In the genomic region with DNA sequence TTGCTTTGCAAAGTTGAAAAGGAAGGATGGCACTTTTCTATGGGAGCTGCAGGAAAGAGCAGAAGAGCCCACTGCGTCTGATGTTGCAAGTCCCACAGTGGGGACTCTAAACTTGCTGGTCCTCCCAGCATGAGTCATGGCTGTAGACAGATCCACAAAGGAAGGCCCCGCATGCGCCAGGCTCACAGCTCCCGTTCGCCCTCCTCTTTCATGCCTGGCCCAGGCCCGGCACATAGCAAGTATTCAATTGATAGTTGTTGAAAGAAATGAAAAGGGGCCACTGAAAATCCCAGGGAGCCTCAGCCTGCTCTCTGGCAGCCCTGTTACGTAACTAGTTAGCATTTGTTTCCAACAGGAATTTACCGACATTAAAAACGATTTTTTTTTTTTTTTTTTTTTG, we compare ENCODE assay signal across 1 cellular context.
A peak's percentile ranks its signal among the peaks of the same experiment; 100 is the strongest.
TF ChIP-seq lines count a peak whose summit lies in the region.

No MANE protein-coding gene starts in this region.

TF ChIP-seq in H1, 55 proteins besides CTCF, POLR2A, EP300 and RAD21:
- no peak for TF ChIP-seq YY1 (IDR thresholded peaks at IDR 0.05; ENCODE audit: low read depth, low read length)
- TF ChIP-seq, protein P1, sequence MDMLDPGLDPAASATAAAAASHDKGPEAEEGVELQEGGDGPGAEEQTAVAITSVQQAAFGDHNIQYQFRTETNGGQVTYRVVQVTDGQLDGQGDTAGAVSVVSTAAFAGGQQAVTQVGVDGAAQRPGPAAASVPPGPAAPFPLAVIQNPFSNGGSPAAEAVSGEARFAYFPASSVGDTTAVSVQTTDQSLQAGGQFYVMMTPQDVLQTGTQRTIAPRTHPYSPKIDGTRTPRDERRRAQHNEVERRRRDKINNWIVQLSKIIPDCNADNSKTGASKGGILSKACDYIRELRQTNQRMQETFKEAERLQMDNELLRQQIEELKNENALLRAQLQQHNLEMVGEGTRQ (IDR thresholded peaks at IDR 0.05; ENCODE audit: low read length) = no peak
- no peak for TF ChIP-seq ZNF274 (IDR thresholded peaks at IDR 0.05; ENCODE audit: borderline replicate concordance, extremely low read depth, low read length)
- TF ChIP-seq JUND (IDR thresholded peaks at IDR 0.05; ENCODE audit: low read length) = peak; percentile 67
- TF ChIP-seq NANOG (IDR thresholded peaks at IDR 0.05; ENCODE audit: insufficient read depth, low read depth, low read length, poor library complexity, severe bottlenecking) = no peak
- TF ChIP-seq RBBP5 (IDR thresholded peaks at IDR 0.05; ENCODE audit: borderline replicate concordance, low read depth, low read length) = 0 out of 2 replicates have a peak, but pooled peaks have one; percentile 41
- TF ChIP-seq EGR1 (IDR thresholded peaks at IDR 0.05; ENCODE audit: borderline replicate concordance, low read depth, low read length) = no peak
- TF ChIP-seq ASH2L (IDR thresholded peaks at IDR 0.05; ENCODE audit: low read length) = peak; percentile 38
- no peak for TF ChIP-seq RNF2 (IDR thresholded peaks at IDR 0.05; ENCODE audit: borderline replicate concordance, low read depth, low read length, missing control alignments, poor library complexity, severe bottlenecking)
- no peak for TF ChIP-seq RFX5 (IDR thresholded peaks at IDR 0.05; ENCODE audit: borderline replicate concordance, low read depth, low read length)
- no peak for TF ChIP-seq CHD1 (IDR thresholded peaks at IDR 0.05; ENCODE audit: low read depth, low read length)
- peak; percentile 83 for TF ChIP-seq CEBPB (IDR thresholded peaks at IDR 0.05; ENCODE audit: low read depth, low read length)
- TF ChIP-seq POU5F1 (IDR thresholded peaks at IDR 0.05; ENCODE audit: low read depth, low read length) = no peak
- TF ChIP-seq POLR2AphosphoS5 (IDR thresholded peaks at IDR 0.05; ENCODE audit: low read depth, low read length) = no peak
- peak; percentile 42; the same call in 1 of the 2 replicates for TF ChIP-seq MAX (IDR thresholded peaks at IDR 0.05)
- TF ChIP-seq FOSL1 (IDR thresholded peaks at IDR 0.05; ENCODE audit: insufficient read depth, low read depth, low read length) = no peak
- no peak for TF ChIP-seq ATF3 (IDR thresholded peaks at IDR 0.05; ENCODE audit: insufficient read depth, low read depth, low read length)
- peak; percentile 9; the same call in 1 of the 2 replicates for TF ChIP-seq NRF1 (IDR thresholded peaks at IDR 0.05; ENCODE audit: low read depth, low read length)
TF ChIP-seq in H1: peak in this region for 6.
